2 cellular contexts compared by ENCODE assay signal in the genomic region with DNA sequence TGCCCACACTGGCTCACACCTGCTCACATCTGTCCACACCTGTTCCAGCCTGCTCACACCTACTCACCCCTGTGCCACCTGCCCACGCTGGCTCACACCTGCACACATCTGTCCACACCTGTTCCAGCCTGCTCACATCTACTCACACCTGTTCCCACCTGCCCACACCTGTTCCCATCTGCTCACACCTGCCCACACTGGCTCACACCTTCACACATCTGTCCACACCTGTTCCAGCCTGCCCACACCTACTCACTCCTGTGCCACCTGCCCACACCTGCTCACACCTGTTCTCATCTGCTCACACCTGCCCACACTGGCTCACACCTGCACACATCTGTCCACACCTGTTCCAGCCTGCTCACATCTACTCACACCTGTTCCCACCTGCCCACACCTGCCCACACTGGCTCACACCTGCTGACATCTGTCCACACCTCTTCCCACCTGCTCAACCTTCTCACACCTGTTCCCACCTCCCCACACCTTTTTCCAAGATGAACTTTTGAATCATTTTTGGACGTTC.
TF ChIP-seq lines count a peak whose summit lies in the region.

No MANE protein-coding gene starts in this region.

TF ChIP-seq in HEK293, 187 proteins besides CTCF, POLR2A, EP300 and RAD21:
- TF ChIP-seq SCRT1 (tag by site-specific recombination; IDR thresholded peaks at IDR 0.05; ENCODE audit: borderline replicate concordance) (0 out of 2 replicates have a peak, but pooled peaks have one; percentile 14), EGR2 (tag by site-specific recombination; IDR thresholded peaks at IDR 0.05; ENCODE audit: low read depth) (0 out of 2 replicates have a peak, but pooled peaks have one; percentile 4), ZEB2 (tag by site-specific recombination; IDR thresholded peaks at IDR 0.05) (peak; percentile 100)
- TF ChIP-seq, protein P1, sequence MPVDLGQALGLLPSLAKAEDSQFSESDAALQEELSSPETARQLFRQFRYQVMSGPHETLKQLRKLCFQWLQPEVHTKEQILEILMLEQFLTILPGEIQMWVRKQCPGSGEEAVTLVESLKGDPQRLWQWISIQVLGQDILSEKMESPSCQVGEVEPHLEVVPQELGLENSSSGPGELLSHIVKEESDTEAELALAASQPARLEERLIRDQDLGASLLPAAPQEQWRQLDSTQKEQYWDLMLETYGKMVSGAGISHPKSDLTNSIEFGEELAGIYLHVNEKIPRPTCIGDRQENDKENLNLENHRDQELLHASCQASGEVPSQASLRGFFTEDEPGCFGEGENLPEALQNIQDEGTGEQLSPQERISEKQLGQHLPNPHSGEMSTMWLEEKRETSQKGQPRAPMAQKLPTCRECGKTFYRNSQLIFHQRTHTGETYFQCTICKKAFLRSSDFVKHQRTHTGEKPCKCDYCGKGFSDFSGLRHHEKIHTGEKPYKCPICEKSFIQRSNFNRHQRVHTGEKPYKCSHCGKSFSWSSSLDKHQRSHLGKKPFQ (tag by site-specific recombination; IDR thresholded peaks at IDR 0.05) = peak; percentile 99
TF ChIP-seq in HEK293: peak in this region for 4; not testable (repeated sequence) for 183.

TF ChIP-seq in K562, 482 proteins besides CTCF, POLR2A, EP300 and RAD21:
- TF ChIP-seq ZEB2 (IDR thresholded peaks at IDR 0.05) = peak; percentile 64; the same call in 1 of the 2 replicates
